8 cellular contexts compared by ENCODE assay signal in the genomic region with DNA sequence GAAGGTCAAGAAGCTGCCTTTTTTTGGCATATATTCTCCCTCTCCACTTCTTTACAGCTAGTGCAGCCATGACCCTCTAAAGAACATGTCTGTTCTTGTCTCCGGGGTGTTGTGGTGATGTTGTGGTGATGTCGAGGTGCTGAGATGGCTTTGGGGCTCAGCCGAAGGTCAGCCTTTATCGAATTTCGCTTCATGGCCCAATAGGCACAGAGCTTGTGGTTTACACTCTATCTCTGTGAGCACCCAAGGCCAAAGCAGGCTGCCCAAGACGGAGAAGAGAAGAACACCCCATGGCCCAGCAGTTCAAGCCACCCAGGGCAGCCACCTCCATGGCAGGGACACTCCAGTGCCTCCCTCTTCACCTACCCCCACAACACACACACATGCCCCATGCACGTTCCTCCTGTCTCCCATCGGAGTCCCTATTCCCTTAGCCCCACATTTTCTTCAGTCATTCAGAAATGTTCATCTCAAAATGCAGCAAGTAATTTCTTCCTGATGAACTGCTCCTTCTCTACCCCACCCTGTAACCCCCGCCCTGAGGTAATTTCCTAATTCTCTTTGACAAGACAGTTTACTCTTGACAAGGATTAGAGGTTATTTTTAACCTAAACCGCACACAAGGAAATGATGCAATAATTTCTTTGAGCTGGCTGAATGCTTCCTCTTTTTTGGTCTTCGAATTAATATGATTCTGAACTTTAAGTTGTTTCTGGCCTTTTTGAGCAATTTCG. TPM values are rescaled to one million over a fixed set of nuclear protein-coding genes. Genes with fewer than 3 reads are reported as not detected.
DNase-seq lines count a peak whose midpoint lies in the region; ATAC-seq, FAIRE-seq and TF ChIP-seq lines count a peak whose summit lies in the region.

No MANE protein-coding gene starts in this region.

- H3K79me2 ChIP-seq in fibroblast of lung (ENCODE audit: control insufficient read depth, insufficient read depth, low read length) = no peaks in the 10 kb centered on the region

- H3K4me3 ChIP-seq in A673 (ENCODE audit: low read depth, low read length, poor library complexity, severe bottlenecking) = no peak overlapping the region
- H3K4me3 ChIP-seq in fibroblast of lung (replicated peaks in 1 of 4; ENCODE audit: control extremely low read depth in 1 of 4, insufficient read depth in 1 of 4, low read depth in 3 of 4, low read length in 4 of 4) = no peak overlapping the region
- H3K4me3 ChIP-seq in tibial artery = no peak overlapping the region

- no peaks in the 10 kb centered on the region for H4K20me1 ChIP-seq in fibroblast of lung (ENCODE audit: control insufficient read depth, extremely low read depth, insufficient read depth, low read length)

- H3K9me3 ChIP-seq in A673 (ENCODE audit: low read depth, low read length, poor library complexity, severe bottlenecking) (no peaks in the 10 kb centered on the region), fibroblast of lung (ENCODE audit: control insufficient read depth, insufficient read depth, low read depth, low read length) (no peaks in the 10 kb centered on the region), tibial artery (no peaks in the 10 kb centered on the region)

- H3K4me1 Mint-ChIP-seq in glutamatergic neuron (ENCODE audit: low read depth, unreplicated experiment) = no peaks in the 10 kb centered on the region

- H3K9ac ChIP-seq in fibroblast of lung (ENCODE audit: insufficient read depth, low read length) = no peak overlapping the region

- H3K4me2 ChIP-seq in fibroblast of lung (ENCODE audit: extremely low read depth, insufficient read depth, low read length) = no peak overlapping the region

- H3K27ac Mint-ChIP-seq in glutamatergic neuron (ENCODE audit: unreplicated experiment) = no peak overlapping the region

- no peak overlapping the region for H2AFZ ChIP-seq in fibroblast of lung (ENCODE audit: low read length)

- POLR2A ChIA-PET in A673 (lab: Charles Lee; ENCODE audit: low non-redundant PET) = interaction anchor here (0.5 kb wide), 1 partner anchor 19 kb away, joined by 3 read pairs; no protein-coding TSS in a partner anchor

- DNase-seq in A673 (ENCODE audit: low spot score) = peak; percentile 90
- DNase-seq in NOMO-1 treated with DMSO at 0.1 percent for 48 hours (lab: John Stamatoyannopoulos, UW; ENCODE audit: unreplicated experiment) = peak; percentile 96
- peak; percentile 17 to 71 for DNase-seq in fibroblast of lung (ENCODE audit: low read depth in 2 of 2)
- DNase-seq in glutamatergic neuron = no peak
- DNase-seq in tibial artery = no peak
- DNase-seq in D721Med (ENCODE audit: insufficient read length, low spot score) = no peak

- H3K27me3 Mint-ChIP-seq in glutamatergic neuron (ENCODE audit: unreplicated experiment) = peaks cover 4% of the 10 kb centered on the region

- intact Hi-C loops in A673 (cut with micrococcal nuclease; ENCODE audit: unreplicated experiment) = no loop called here
- intact Hi-C loops in tibial artery (cut with DNase I; ENCODE audit: low total_unique reads) = no loop called here

- H3K27me3 ChIP-seq in A673 (replicated peaks; ENCODE audit: insufficient read depth, low read depth, low read length, poor library complexity) (no peaks in the 10 kb centered on the region), fibroblast of lung (ENCODE audit: control insufficient read depth, insufficient read depth, low read length) (no peaks in the 10 kb centered on the region), tibial artery (peaks cover 0 to 3% of the 10 kb centered on the region in 2 donors)

- H3K9me3 Mint-ChIP-seq in glutamatergic neuron (ENCODE audit: unreplicated experiment) = peaks cover 2% of the 10 kb centered on the region

- TF ChIP-seq CTCF in A673 (conservative IDR thresholded peaks at IDR 0.05; ENCODE audit: low read depth, low read length) (no peak), fibroblast of lung (conservative IDR thresholded peaks at IDR 0.05 in 1 of 2, IDR thresholded peaks at IDR 0.05 in 1 of 2; ENCODE audit: low read depth in 1 of 2, low read length in 2 of 2) (no peak), glutamatergic neuron (IDR thresholded peaks at IDR 0.05; ENCODE audit: partially characterized antibody, unreplicated experiment) (no peak), tibial artery (IDR thresholded peaks at IDR 0.05) (no peak), D721Med (IDR thresholded peaks at IDR 0.05; ENCODE audit: insufficient read depth, missing control alignments) (no peak)

- no peak overlapping the region for H3K4me3 Mint-ChIP-seq in glutamatergic neuron (ENCODE audit: unreplicated experiment)

- BruUV-seq in A673 (replicated peaks; lab: Mats Ljungman, UMichigan) = TSS peak; percentile 87

- no peak for FAIRE-seq in D721Med (lab: Jason Lieb, UNC)

- CTCF ChIA-PET in A673 (lab: Charles Lee) = no interaction called here

- no peaks in the 10 kb centered on the region for H3K36me3 Mint-ChIP-seq in glutamatergic neuron (ENCODE audit: unreplicated experiment)

- peaks cover 45% of the 10 kb centered on the region for H3K4me1 ChIP-seq in A673 (ENCODE audit: insufficient read depth, low read length, poor library complexity, severe bottlenecking)
- H3K4me1 ChIP-seq in fibroblast of lung (ENCODE audit: control insufficient read depth, extremely low read depth, insufficient read depth, low read length) = no peaks in the 10 kb centered on the region
- peaks cover 0 to 5% (median 0%) of the 10 kb centered on the region in 4 donors for H3K4me1 ChIP-seq in tibial artery

- peak overlapping the region; percentile 83 for H3K27ac ChIP-seq in A673 (ENCODE audit: low read depth, low read length, poor library complexity, severe bottlenecking)
- no peak overlapping the region for H3K27ac ChIP-seq in fibroblast of lung (ENCODE audit: insufficient read depth, low read length)
- no peak overlapping the region for H3K27ac ChIP-seq in tibial artery

- ATAC-seq in GM18517 (IDR thresholded peaks at IDR 0.05; ENCODE audit: unreplicated experiment) = peak; percentile 81
- ATAC-seq in HG02840 (IDR thresholded peaks at IDR 0.05; ENCODE audit: low FRiP score, unreplicated experiment) = peak; percentile 71

- H3K36me3 ChIP-seq in A673 (ENCODE audit: insufficient read depth, low read length, poor library complexity, severe bottlenecking) (no peaks in the 10 kb centered on the region), fibroblast of lung (ENCODE audit: control insufficient read depth, insufficient read depth, low read length) (no peaks in the 10 kb centered on the region), tibial artery (no peaks in the 10 kb centered on the region)

RNA-seq across cellular contexts. Expression of a gene that starts 18.6 kb away (rescaled TPM):
- 81.6 and 85.2 TPM in 2 replicates for total RNA-seq in A673 (2021)
- not detected in 2 replicates for total RNA-seq in fibroblast of lung
- not detected in 2 replicates for polyA plus RNA-seq in fibroblast of lung
- not detected in 2 replicates for polyA plus RNA-seq in fibroblast of lung (2012)
- not detected in 2 replicates for polyA minus RNA-seq in fibroblast of lung (ENCODE audit: low replicate concordance)
- total RNA-seq in glutamatergic neuron (ENCODE audit: unreplicated experiment) = not detected

Comparison
In these comparisons a context has a peak if more than half of its experiments do, and no peak if none do; other contexts are left out.
1. DNase-seq: peak in A673 (single experiment), NOMO-1 treated with DMSO at 0.1 percent for 48 hours (single experiment) and fibroblast of lung (2 of 2); none in glutamatergic neuron (single experiment), tibial artery (0 of 2) and D721Med (single experiment).
2. RNA of a gene that starts 18.6 kb away (total RNA-seq): 81.6 to 85.2 TPM in A673; not detected in fibroblast of lung and not detected in glutamatergic neuron (single experiment); every median in the first group is over 10 times any median in the second.